ENCODE assay signal across 8 cellular contexts in the genomic region with DNA sequence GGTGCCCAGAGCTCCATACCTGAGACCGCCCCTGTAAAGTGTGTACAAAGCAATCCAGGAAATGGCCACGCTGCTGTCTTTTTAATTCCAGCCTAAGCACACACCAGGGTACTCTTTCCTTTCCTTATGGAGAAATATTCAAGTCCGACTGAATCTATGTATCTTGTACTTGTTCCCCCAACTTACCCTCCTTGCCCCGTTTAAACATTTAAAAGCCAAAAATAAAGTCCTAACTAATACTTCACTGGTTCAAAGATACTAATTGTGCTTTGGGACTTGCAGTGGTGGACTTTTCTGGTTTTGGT. TPM values are rescaled to one million over a fixed set of nuclear protein-coding genes. Genes with fewer than 3 reads are reported as not detected.
DNase-seq lines count a peak whose midpoint lies in the region; ATAC-seq, FAIRE-seq and TF ChIP-seq lines count a peak whose summit lies in the region.

No MANE protein-coding gene starts in this region.

- peak; percentile 22 for ATAC-seq in HG02798 (IDR thresholded peaks at IDR 0.05; ENCODE audit: poor library complexity, unreplicated experiment)
- ATAC-seq in T-helper 17 cell, result no peak
- no peak for ATAC-seq in gastroesophageal sphincter
- ATAC-seq in stimulated activated effector memory CD8-positive, alpha-beta T cell treated with anti-CD3 and anti-CD28 coated beads, Interleukin-12 subunit alpha, Interleukin-12 subunit beta, amount 100 ng/mL, for 72 hours, result no peak

- H3K36me3 ChIP-seq in gastroesophageal sphincter, result no peaks in the 10 kb centered on the region

- TF ChIP-seq CTCF in GM12875 (IDR thresholded peaks at IDR 0.05; ENCODE audit: borderline replicate concordance, insufficient read depth, low read depth, low read length) (no peak), gastroesophageal sphincter (IDR thresholded peaks at IDR 0.05) (no peak)

- peak in 1 of 3 donors; percentile 5 for DNase-seq in T-helper 17 cell
- DNase-seq in stimulated activated effector memory CD8-positive, alpha-beta T cell treated with anti-CD3 and anti-CD28 coated beads, Interleukin-12 subunit alpha, Interleukin-12 subunit beta, amount 100 ng/mL, for 72 hours (ENCODE audit: low spot score in 2 of 2), result no peak
- DNase-seq in NCI-H1048 (lab: John Stamatoyannopoulos, UW), result no peak
- DNase-seq in T-helper 9 cell, result no peak
- DNase-seq in urothelium cell line (ENCODE audit: low spot score), result no peak

- TF ChIP-seq EP300 in gastroesophageal sphincter (IDR thresholded peaks at IDR 0.05), result no peak

- no peaks in the 10 kb centered on the region for H3K27me3 Mint-ChIP-seq in T-helper 17 cell

- H3K4me3 ChIP-seq in GM12875 (ENCODE audit: low read depth, low read length) (peak overlapping the region; percentile 55), gastroesophageal sphincter (peak overlapping the region; percentile 59 to 95)

- H3K9me3 ChIP-seq in T-helper 17 cell (ENCODE audit: control insufficient read depth, low read length, poor library complexity, severe bottlenecking) (no peaks in the 10 kb centered on the region), gastroesophageal sphincter (no peaks in the 10 kb centered on the region)

- no peaks in the 10 kb centered on the region for H3K36me3 Mint-ChIP-seq in T-helper 17 cell (ENCODE audit: low read depth)
- peaks cover 9% of the 10 kb centered on the region for H3K36me3 Mint-ChIP-seq in stimulated activated effector memory CD8-positive, alpha-beta T cell treated with anti-CD3 and anti-CD28 coated beads, Interleukin-12 subunit alpha, Interleukin-12 subunit beta, amount 100 ng/mL, for 72 hours

- H3K4me1 Mint-ChIP-seq in T-helper 17 cell, result peaks cover 15% of the 10 kb centered on the region
- H3K4me1 Mint-ChIP-seq in stimulated activated effector memory CD8-positive, alpha-beta T cell treated with anti-CD3 and anti-CD28 coated beads, Interleukin-12 subunit alpha, Interleukin-12 subunit beta, amount 100 ng/mL, for 72 hours, result peaks cover 5% of the 10 kb centered on the region

- peak overlapping the region; percentile 92 for H3K4me3 Mint-ChIP-seq in T-helper 17 cell
- H3K4me3 Mint-ChIP-seq in stimulated activated effector memory CD8-positive, alpha-beta T cell treated with anti-CD3 and anti-CD28 coated beads, Interleukin-12 subunit alpha, Interleukin-12 subunit beta, amount 100 ng/mL, for 72 hours, result peak overlapping the region; percentile 85

- WGBS in gastroesophageal sphincter (ENCODE audit: low coverage in 1 of 2), 2 donors, result 6 to 29% methylated on average over 1 to 4 of the region's 4 CpGs

- no peaks in the 10 kb centered on the region for H3K9me3 Mint-ChIP-seq in stimulated activated effector memory CD8-positive, alpha-beta T cell treated with anti-CD3 and anti-CD28 coated beads, Interleukin-12 subunit alpha, Interleukin-12 subunit beta, amount 100 ng/mL, for 72 hours

- peaks cover 0 to 6% (median 0%) of the 10 kb centered on the region in 3 donors for H3K4me1 ChIP-seq in gastroesophageal sphincter

- no peak for TF ChIP-seq POLR2A in gastroesophageal sphincter (IDR thresholded peaks at IDR 0.05)

- peak overlapping the region; percentile 93 for H3K27ac Mint-ChIP-seq in T-helper 17 cell
- H3K27ac Mint-ChIP-seq in stimulated activated effector memory CD8-positive, alpha-beta T cell treated with anti-CD3 and anti-CD28 coated beads, Interleukin-12 subunit alpha, Interleukin-12 subunit beta, amount 100 ng/mL, for 72 hours, result peak overlapping the region; percentile 96

- H3K27ac ChIP-seq in gastroesophageal sphincter, result peak overlapping the region in 3 of 4 donors; percentile 72 to 87 (median 83)

- H3K27me3 ChIP-seq in gastroesophageal sphincter, result no peaks in the 10 kb centered on the region

- no peak for FAIRE-seq in urothelium cell line (lab: Jason Lieb, UNC)

RNA-seq across cellular contexts. Expression of gene AMMECR1, which starts 0.7 kb away (rescaled TPM):
- 10 to 100 TPM; 15.4 to 17.4 TPM for total RNA-seq in T-helper 17 cell
- 1 to 10 TPM; 2.6 to 6.8 (median 3.6) TPM for total RNA-seq in gastroesophageal sphincter

RNA-seq across cellular contexts. Expression of gene RTL9, which starts 40.0 kb away (rescaled TPM):
- total RNA-seq in T-helper 17 cell (not detected), gastroesophageal sphincter (under 1 TPM in 2 of 4 donors, not detected in 2; under 0.01 to 0.07 TPM)
